Comparison of ENCODE assay signal across 14 cellular contexts in genomic region chr18:50183556-50183955, GRCh38. TPM values are rescaled to one million over a fixed set of nuclear protein-coding genes. Genes with fewer than 3 reads are reported as not detected.
A peak's percentile ranks its signal among the peaks of the same experiment; 100 is the strongest.
DNase-seq lines count a peak whose midpoint lies in the region; ATAC-seq, FAIRE-seq and TF ChIP-seq lines count a peak whose summit lies in the region.
"Had no signal": no experiment of that assay in that cellular context is flagged by ENCODE, and none has a peak within 500 bp of the region (broad histone marks: within the 10 kb centered on the region; RNA-seq: fewer than 3 reads in every experiment).

No MANE protein-coding gene starts in this region.

- in situ Hi-C loops in GM12878 (cut with MboI) = no loop called here

- BruUV-seq in GM12878 (replicated peaks; lab: Mats Ljungman, UMichigan) = no TSS peak

- intact Hi-C loops in GM12878 (cut with micrococcal nuclease; ENCODE audit: unreplicated experiment) (loop anchor here (10.0 kb wide), 1 partner anchor 49 kb away; no protein-coding TSS in a partner anchor), head of caudate nucleus (cut with DNase I) (no loop called here)

- H3K9me3 Mint-ChIP-seq in stimulated activated naive B cell treated with anti-CD40 and anti-IgM and Interleukin-4, amounts not matched to agents 10 μg/mL and 1 μg/mL and 100 μg/mL, for 72 hours = no peaks in the 10 kb centered on the region
- H3K9me3 Mint-ChIP-seq: activated T-helper 17 cell treated with anti-CD3 and anti-CD28 coated beads, Interleukin-2, amount 50 U/mL, for 72 hours had no signal

- H3K4me2 ChIP-seq in GM12878 (ENCODE audit: control insufficient read depth, insufficient read depth) = no peak overlapping the region

- ATAC-seq in GM12878 = peak; percentile 50; the same call in 2 of the 3 replicates
- ATAC-seq in stimulated activated naive B cell treated with anti-CD40 and anti-IgM and Interleukin-4, amounts not matched to agents 10 μg/mL and 1 μg/mL and 100 μg/mL, for 72 hours (replicated peaks) = no peak
- ATAC-seq: activated T-helper 17 cell treated with anti-CD3 and anti-CD28 coated beads, Interleukin-2, amount 50 U/mL, for 72 hours had no signal

- no peak overlapping the region for H3K4me3 ChIP-seq in GM12878
- H3K4me3 ChIP-seq: cardiac muscle cell, thyroid gland had no signal

- FAIRE-seq in GM12878 (lab: Jason Lieb, UNC) = no peak
- FAIRE-seq: endothelial cell of umbilical vein had no signal

- SMC1A ChIA-PET in GM12878 (lab: Charles Lee; ENCODE audit: uncharacterized antibody, unreplicated experiment) = interaction anchor here (0.7 to 13.1 kb wide), 9 partner anchors 8 to 170 kb away, joined by 3 to 107 read pairs (median 3); no protein-coding TSS in a partner anchor

- no peak for TF ChIP-seq CTCF in GM12878 (IDR thresholded peaks at IDR 0.05 in 2 of 3, conservative IDR thresholded peaks at IDR 0.05 in 1 of 3; ENCODE audit: control insufficient read depth in 2 of 3, extremely low read depth in 1 of 3, insufficient read depth in 1 of 3, low read depth in 3 of 3, low read length in 3 of 3)

- CTCF ChIA-PET in GM12878 (lab: Yijun Ruan, JAX) = interaction anchor here (0.6 to 2.6 kb wide), 6 partner anchors 9 to 244 kb away, joined by 3 to 12 read pairs (median 4); no protein-coding TSS in a partner anchor

- H3K4me1 Mint-ChIP-seq in stimulated activated naive B cell treated with anti-CD40 and anti-IgM and Interleukin-4, amounts not matched to agents 10 μg/mL and 1 μg/mL and 100 μg/mL, for 72 hours = peaks cover 0 to 2% of the 10 kb centered on the region in 2 donors
- H3K4me1 Mint-ChIP-seq: activated T-helper 17 cell treated with anti-CD3 and anti-CD28 coated beads, Interleukin-2, amount 50 U/mL, for 72 hours had no signal

- no peaks in the 10 kb centered on the region; the same call in 2 of the 3 replicates for H3K9me3 ChIP-seq in GM12878 (replicated peaks; ENCODE audit: control insufficient read depth, insufficient read depth, low read length)
- H3K9me3 ChIP-seq: thyroid gland had no signal

- TF ChIP-seq POLR2A in GM12878 (IDR thresholded peaks at IDR 0.05; ENCODE audit: low read depth, low read length) = no peak

- TF ChIP-seq EP300 in GM12878 (IDR thresholded peaks at IDR 0.05; ENCODE audit: borderline replicate concordance in 1 of 2, control insufficient read depth in 1 of 2, low read depth in 2 of 2, low read length in 2 of 2) = no peak

- H3K9ac ChIP-seq in GM12878 (ENCODE audit: control insufficient read depth, insufficient read depth, low read length) = no peak overlapping the region

- H3K27ac Mint-ChIP-seq in stimulated activated naive B cell treated with anti-CD40 and anti-IgM and Interleukin-4, amounts not matched to agents 10 μg/mL and 1 μg/mL and 100 μg/mL, for 72 hours = no peak overlapping the region
- H3K27ac Mint-ChIP-seq: activated T-helper 17 cell treated with anti-CD3 and anti-CD28 coated beads, Interleukin-2, amount 50 U/mL, for 72 hours had no signal

- POLR2A ChIA-PET in GM12878 (lab: Charles Lee) = interaction anchor here (0.6 to 1.5 kb wide), 5 partner anchors 8 to 128 kb away, joined by 3 to 7 read pairs (median 4); no protein-coding TSS in a partner anchor

- no peaks in the 10 kb centered on the region for H3K4me1 ChIP-seq in GM12878 (ENCODE audit: control insufficient read depth, insufficient read depth, low read length)
- H3K4me1 ChIP-seq: thyroid gland had no signal

- RAD21 ChIA-PET in GM12878 (lab: Charles Lee; ENCODE audit: unreplicated experiment) = interaction anchor here (0.6 to 1.9 kb wide), 8 partner anchors 9 to 1065 kb away, joined by 3 to 12 read pairs (median 3); partner anchors contain the start of gene MYO5B

- H3K4me3 Mint-ChIP-seq in stimulated activated naive B cell treated with anti-CD40 and anti-IgM and Interleukin-4, amounts not matched to agents 10 μg/mL and 1 μg/mL and 100 μg/mL, for 72 hours = no peak overlapping the region
- H3K4me3 Mint-ChIP-seq: activated T-helper 17 cell treated with anti-CD3 and anti-CD28 coated beads, Interleukin-2, amount 50 U/mL, for 72 hours had no signal

- H2AFZ ChIP-seq in GM12878 (ENCODE audit: control insufficient read depth, low read depth, low read length) = no peak overlapping the region

- H3K27me3 ChIP-seq in GM12878 (replicated peaks in 1 of 2; ENCODE audit: control insufficient read depth in 2 of 2, insufficient read depth in 2 of 2, low read length in 1 of 2) = 0 out of 4 replicates have a peak, but pooled peaks cover 0 to 2% of the 10 kb centered on the region in 2 experiments
- H3K27me3 ChIP-seq: thyroid gland had no signal

- H3K36me3 Mint-ChIP-seq in stimulated activated naive B cell treated with anti-CD40 and anti-IgM and Interleukin-4, amounts not matched to agents 10 μg/mL and 1 μg/mL and 100 μg/mL, for 72 hours = no peaks in the 10 kb centered on the region

- no peaks in the 10 kb centered on the region for H4K20me1 ChIP-seq in GM12878 (ENCODE audit: control insufficient read depth, insufficient read depth)

- H3K79me2 ChIP-seq in GM12878 (ENCODE audit: control insufficient read depth, insufficient read depth, low read length) = no peaks in the 10 kb centered on the region

- WGBS in GM12878 (ENCODE audit: insufficient coverage, insufficient replicate concordance, low lambda C conversion rate, missing lambda C conversion rate) = 58% methylated on average over 5 of the region's 5 CpGs

- no peaks in the 10 kb centered on the region for H3K36me3 ChIP-seq in GM12878 (ENCODE audit: control insufficient read depth in 2 of 2, insufficient read depth in 2 of 2, low read length in 1 of 2)
- H3K36me3 ChIP-seq: cardiac muscle cell, thyroid gland had no signal

- no peak overlapping the region for H3K27ac ChIP-seq in GM12878 (ENCODE audit: control insufficient read depth, insufficient read depth)
- H3K27ac ChIP-seq: cardiac muscle cell, thyroid gland had no signal

- peaks cover 21 to 28% of the 10 kb centered on the region in 2 donors for H3K27me3 Mint-ChIP-seq in stimulated activated naive B cell treated with anti-CD40 and anti-IgM and Interleukin-4, amounts not matched to agents 10 μg/mL and 1 μg/mL and 100 μg/mL, for 72 hours

- no peak for TF ChIP-seq RAD21 in GM12878 (IDR thresholded peaks at IDR 0.05; ENCODE audit: insufficient read depth, low read depth, low read length)

- DNase-seq in H4 (ENCODE audit: low spot score) (peak; percentile 48), M059J (ENCODE audit: low read depth) (peak; percentile 69), GM12878 (ENCODE audit: low read depth, low spot score) (no peak), left kidney (ENCODE audit: low read depth, low spot score) (peak; percentile 58), head of caudate nucleus (no peak), T1000 (lab: John Stamatoyannopoulos, UW) (no peak)
- no peak for DNase-seq in stimulated activated naive B cell treated with anti-CD40 and anti-IgM and Interleukin-4, amounts not matched to agents 10 μg/mL and 1 μg/mL and 100 μg/mL, for 72 hours
- DNase-seq: activated CD4-positive, alpha-beta T cell treated with anti-CD3 and anti-CD28 coated beads for 48 hours; COR-L47; thyroid gland had no signal

TF ChIP-seq in GM12878, 131 proteins besides CTCF, POLR2A, EP300 and RAD21:
- TF ChIP-seq MEF2B (IDR thresholded peaks at IDR 0.05; ENCODE audit: partially characterized antibody, poor library complexity, severe bottlenecking) = peak; percentile 53
- peak; percentile 43 for TF ChIP-seq JUNB (IDR thresholded peaks at IDR 0.05)
- TF ChIP-seq RUNX3 (IDR thresholded peaks at IDR 0.05; ENCODE audit: low read length) = peak; percentile 40; the same call in 1 of the 2 replicates
- TF ChIP-seq EGR1 (IDR thresholded peaks at IDR 0.05; ENCODE audit: borderline replicate concordance in 1 of 2, low read depth in 2 of 2, low read length in 2 of 2) = peak in 1 of 2 experiments; percentile 75; a peak in 2 of 3 replicates
- no peak for TF ChIP-seq IRF4 (IDR thresholded peaks at IDR 0.05; ENCODE audit: low read depth, low read length)
- TF ChIP-seq HCFC1 (IDR thresholded peaks at IDR 0.05; ENCODE audit: low read length) = no peak
- no peak for TF ChIP-seq TAF1 (IDR thresholded peaks at IDR 0.05; ENCODE audit: borderline replicate concordance, low read depth, low read length)
- TF ChIP-seq BRCA1 (IDR thresholded peaks at IDR 0.05; ENCODE audit: low read depth, low read length) = no peak
TF ChIP-seq in GM12878: peak in this region for 4.

RNA-seq across cellular contexts. Expression of gene MYO5B, which starts 11.4 kb away (rescaled TPM):
- 10.9 and 12.4 TPM in 2 replicates for total RNA-seq in H4 (2014; rRNA removed; shearing (Covaris generic))
- total RNA-seq in M059J (2014; rRNA removed; shearing (Covaris generic)) = 4.1 and 5.5 TPM in 2 replicates
- 23.1 and 25.4 TPM in 2 replicates for total RNA-seq in GM12878 (2013; cell fraction: nucleolus; rRNA removed)
- total RNA-seq in GM12878 (2014; rRNA removed) (4.5 and 4.7 TPM in 2 replicates), GM12878 (2014; rRNA removed; fragmentation: Illumina TruSeq; extraction: Trizol) (2.5 and 3.2 TPM in 2 replicates), GM12878 (2021) (4.1 and 4.4 TPM in 2 replicates)
- polyA plus RNA-seq in GM12878 (2011; ENCODE audit: low read depth) = 0.34 TPM
- polyA plus RNA-seq in GM12878 (2011; rRNA removed) (2.7 and 3.3 TPM in 2 replicates), GM12878 (2014; fragmentation: Illumina TruSeq; extraction: Trizol) (3.8 and 4.2 TPM in 2 replicates), GM12878 (2014; fragmentation: Nextera tagmentation; extraction: Ambion mirVana) (1 to 10 TPM; 2.8 to 4.4 TPM), GM12878 (2014; rRNA removed) (2.4 and 3.2 TPM in 2 replicates), GM12878 (2016; fragmentation: Nextera tagmentation; extraction: Ambion mirVana) (1 to 10 TPM; 2.5 to 2.6 TPM)
- polyA plus RNA-seq in GM12878 (2011; cell fraction: cytosol; rRNA removed) = 3.1 and 4.2 TPM in 2 replicates
- 4.8 and 6.1 TPM in 2 replicates for polyA plus RNA-seq in GM12878 (2011; cell fraction: nucleus; rRNA removed)
- polyA plus RNA-seq in GM12878 (2012) = 0.86 and 2.6 TPM in 2 replicates
- 5.5 and 5.8 TPM in 2 replicates for polyA minus RNA-seq in GM12878 (2011; rRNA and poly(A)+ RNA removed)
- 2.1 and 2.8 TPM in 2 replicates for polyA minus RNA-seq in GM12878 (2011; cell fraction: cytosol; rRNA and poly(A)+ RNA removed)
- 2.0 and 2.2 TPM in 2 replicates for polyA minus RNA-seq in GM12878 (2011; cell fraction: nucleus; rRNA and poly(A)+ RNA removed)
- total RNA-seq: osteocyte had no signal

Comparison
In these comparisons a context has a peak if more than half of its experiments do, and no peak if none do; other contexts are left out.
1. DNase-seq: peak in H4 (single experiment), M059J (single experiment) and left kidney (single experiment); none in GM12878 (single experiment), stimulated activated naive B cell treated with anti-CD40 and anti-IgM and Interleukin-4, amounts not matched to agents 10 μg/mL and 1 μg/mL and 100 μg/mL, for 72 hours (single experiment), head of caudate nucleus (0 of 42) and T1000 (single experiment).